Comparison of ENCODE assay signal across 8 cellular contexts in genomic region chr9:4077499-4078102, GRCh38.
DNase-seq lines count a peak whose midpoint lies in the region; ATAC-seq and TF ChIP-seq lines count a peak whose summit lies in the region.

No MANE protein-coding gene starts in this region.

- H3K4me1 ChIP-seq in NT2/D1 (ENCODE audit: insufficient read depth, insufficient read length), result no peaks in the 10 kb centered on the region
- H3K4me1 ChIP-seq in heart right ventricle, result peaks cover 0 to 11% (median 5%) of the 10 kb centered on the region in 9 donors

- no peak overlapping the region for H3K4me3 ChIP-seq in AG09309 (ENCODE audit: control insufficient read depth, low read depth, low read length)
- no peak overlapping the region for H3K4me3 ChIP-seq in NT2/D1 (ENCODE audit: insufficient read length, low read depth)
- H3K4me3 ChIP-seq in heart right ventricle, result no peak overlapping the region

- WGBS in heart right ventricle, 2 donors, result 17 to 23% methylated on average over 6 of the region's 6 CpGs

- TF ChIP-seq CTCF in AG09309 (IDR thresholded peaks at IDR 0.05; ENCODE audit: control insufficient read depth, insufficient read depth, low read depth, low read length, missing control alignments), result peak; percentile 84
- TF ChIP-seq CTCF in heart right ventricle (IDR thresholded peaks at IDR 0.05), result peak; percentile 24 to 70 (median 66)

- intact Hi-C loops in heart right ventricle (cut with DNase I), result loop anchor here in 5 of 10 donors (5.0 to 10.0 kb wide), 6 partner anchors 57 to 313 kb away; partner anchors contain the start of gene GLIS3 (in 2 of the 5)

- H3K27ac ChIP-seq in heart right ventricle, result peak overlapping the region in 2 of 10 donors; percentile 23 to 32

- H3K9me3 Mint-ChIP-seq in activated naive CD4-positive, alpha-beta T cell treated with anti-CD3 and anti-CD28 coated beads, Interleukin-2, amount 10 ng/mL, durations not matched to agents 7 days and 5 days, result no peaks in the 10 kb centered on the region

- H3K36me3 ChIP-seq in NT2/D1 (ENCODE audit: insufficient read depth, insufficient read length, low read length) (no peaks in the 10 kb centered on the region), heart right ventricle (no peaks in the 10 kb centered on the region)

- H3K9me3 ChIP-seq in NT2/D1 (ENCODE audit: insufficient read depth, low read length) (no peaks in the 10 kb centered on the region), heart right ventricle (no peaks in the 10 kb centered on the region)

- ATAC-seq in heart right ventricle, result peak in 7 of 8 donors; percentile 78 to 95 (median 88)
- ATAC-seq in GM21447 (IDR thresholded peaks at IDR 0.05; ENCODE audit: unreplicated experiment), result no peak
- no peak for ATAC-seq in GM21423 (IDR thresholded peaks at IDR 0.05; ENCODE audit: unreplicated experiment)

- H3K4me3 Mint-ChIP-seq in activated naive CD4-positive, alpha-beta T cell treated with anti-CD3 and anti-CD28 coated beads, Interleukin-2, amount 10 ng/mL, durations not matched to agents 7 days and 5 days, result no peak overlapping the region

- CTCF ChIA-PET in activated naive CD4-positive, alpha-beta T cell treated with anti-CD3 and anti-CD28 coated beads, Interleukin-2, amount 10 ng/mL, durations not matched to agents 7 days and 5 days (lab: Charles Lee), result interaction anchor here (0.8 to 2.2 kb wide), 10 partner anchors 8 to 289 kb away, joined by 3 to 9 read pairs (median 4); no protein-coding TSS in a partner anchor

- no peaks in the 10 kb centered on the region for H3K4me1 Mint-ChIP-seq in activated naive CD4-positive, alpha-beta T cell treated with anti-CD3 and anti-CD28 coated beads, Interleukin-2, amount 10 ng/mL, durations not matched to agents 7 days and 5 days

- H3K27me3 Mint-ChIP-seq in activated naive CD4-positive, alpha-beta T cell treated with anti-CD3 and anti-CD28 coated beads, Interleukin-2, amount 10 ng/mL, durations not matched to agents 7 days and 5 days, result peaks cover 4% of the 10 kb centered on the region

- no peak overlapping the region for H3K9ac ChIP-seq in NT2/D1 (ENCODE audit: insufficient read length, low read depth)

- H3K27me3 ChIP-seq in NT2/D1 (ENCODE audit: insufficient read depth, insufficient read length) (no peaks in the 10 kb centered on the region), heart right ventricle (no peaks in the 10 kb centered on the region)

- peak; percentile 55 for DNase-seq in AG09309 (ENCODE audit: low read depth)
- peak; percentile 28 for DNase-seq in GM19240 (ENCODE audit: insufficient read length, low spot score)
- peak; percentile 47 for DNase-seq in NT2/D1 (ENCODE audit: low read depth, low spot score)
- peak; percentile 67 for DNase-seq in activated naive CD4-positive, alpha-beta T cell treated with anti-CD3 and anti-CD28 coated beads, Interleukin-2, amount 10 ng/mL, durations not matched to agents 7 days and 5 days
- peak; percentile 74 to 85 for DNase-seq in heart right ventricle
- peak; percentile 23 to 43 for DNase-seq in stimulated activated CD4-positive, alpha-beta T cell treated with anti-CD3 and anti-CD28 coated beads, Interleukin-12 subunit alpha, Interleukin-12 subunit beta, amount 100 ng/mL, for 24 hours (ENCODE audit: low read depth in 2 of 2)

- H3K27ac Mint-ChIP-seq in activated naive CD4-positive, alpha-beta T cell treated with anti-CD3 and anti-CD28 coated beads, Interleukin-2, amount 10 ng/mL, durations not matched to agents 7 days and 5 days, result no peak overlapping the region

- H3K36me3 Mint-ChIP-seq in activated naive CD4-positive, alpha-beta T cell treated with anti-CD3 and anti-CD28 coated beads, Interleukin-2, amount 10 ng/mL, durations not matched to agents 7 days and 5 days, result no peaks in the 10 kb centered on the region

Comparison
In these comparisons a context has a peak if more than half of its experiments do, and no peak if none do; other contexts are left out.
1. DNase-seq: peak in every context shown above with its lines; median percentile 80 in heart right ventricle; 67 in activated naive CD4-positive, alpha-beta T cell treated with anti-CD3 and anti-CD28 coated beads, Interleukin-2, amount 10 ng/mL, durations not matched to agents 7 days and 5 days; 55 in AG09309; 47 in NT2/D1; 33 in stimulated activated CD4-positive, alpha-beta T cell treated with anti-CD3 and anti-CD28 coated beads, Interleukin-12 subunit alpha, Interleukin-12 subunit beta, amount 100 ng/mL, for 24 hours; 28 in GM19240.
2. ATAC-seq: peak in heart right ventricle (7 of 8); none in GM21447 (single experiment) and GM21423 (single experiment).